1 cellular context compared by ENCODE assay signal in the genomic region with DNA sequence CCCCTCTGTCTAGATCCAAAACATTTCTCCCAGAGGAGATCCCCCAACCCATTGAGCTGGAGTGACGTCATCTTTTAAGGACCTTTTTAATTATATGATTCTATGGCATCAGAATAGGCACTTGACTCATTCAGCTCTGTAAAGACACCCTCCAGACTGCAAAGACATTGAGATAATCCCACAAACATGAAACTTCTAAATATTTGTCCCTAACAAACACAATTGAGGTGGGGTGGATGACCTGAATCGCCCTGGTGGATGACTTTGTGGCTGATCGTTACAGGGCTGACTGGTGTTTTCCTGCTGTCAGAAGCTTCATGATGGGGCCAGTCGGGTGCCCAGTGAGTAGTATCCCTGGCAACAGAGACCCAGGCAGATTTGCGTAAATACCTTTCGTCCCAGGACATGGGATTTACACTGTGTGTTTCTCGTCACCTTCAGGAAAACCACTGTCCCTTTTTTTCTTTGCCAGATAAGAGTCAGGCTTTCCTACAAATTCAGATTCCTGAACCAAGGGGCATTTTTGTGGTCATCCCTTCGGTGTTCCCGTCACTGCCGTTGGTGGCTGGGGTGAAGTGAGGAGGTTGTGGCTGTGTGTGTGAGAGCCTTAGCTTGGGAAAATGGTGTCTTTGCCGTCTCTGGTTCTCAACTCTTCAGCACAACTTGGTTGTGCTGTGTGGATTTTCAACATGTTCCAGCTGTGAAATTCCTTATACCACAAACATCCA.
TF ChIP-seq lines count a peak whose summit lies in the region.

No MANE protein-coding gene starts in this region.

TF ChIP-seq in HepG2, 621 proteins besides CTCF, POLR2A, EP300 and RAD21 (continued from another document and continues in another):
- TF ChIP-seq SALL1 (CRISPR knock-in tag; IDR thresholded peaks at IDR 0.05) = peak; percentile 77
- TF ChIP-seq SMYD3 (CRISPR knock-in tag; IDR thresholded peaks at IDR 0.05) = no peak
- 0 out of 2 replicates have a peak, but pooled peaks have one; percentile 52 for TF ChIP-seq ZNF644 (CRISPR knock-in tag; IDR thresholded peaks at IDR 0.05; ENCODE audit: low read depth)
- TF ChIP-seq RNF2 (conservative IDR thresholded peaks at IDR 0.05; ENCODE audit: low read depth) = peak; percentile 16; the same call in 1 of the 2 replicates
- TF ChIP-seq ZNF263 (CRISPR knock-in tag; IDR thresholded peaks at IDR 0.05) = peak; percentile 65; the same call in 1 of the 2 replicates
- TF ChIP-seq TEAD3 (CRISPR knock-in tag; optimal IDR thresholded peaks at IDR 0.05; ENCODE audit: borderline replicate concordance) = peak; percentile 42
- 0 out of 2 replicates have a peak, but pooled peaks have one; percentile 17 for TF ChIP-seq IRF2 (CRISPR knock-in tag; IDR thresholded peaks at IDR 0.05)
- TF ChIP-seq SSRP1 (CRISPR knock-in tag; IDR thresholded peaks at IDR 0.05) = 0 out of 2 replicates have a peak, but pooled peaks have one; percentile 69
- TF ChIP-seq TARDBP (CRISPR knock-in tag; IDR thresholded peaks at IDR 0.05) = 0 out of 2 replicates have a peak, but pooled peaks have one; percentile 12
- TF ChIP-seq, protein P1, sequence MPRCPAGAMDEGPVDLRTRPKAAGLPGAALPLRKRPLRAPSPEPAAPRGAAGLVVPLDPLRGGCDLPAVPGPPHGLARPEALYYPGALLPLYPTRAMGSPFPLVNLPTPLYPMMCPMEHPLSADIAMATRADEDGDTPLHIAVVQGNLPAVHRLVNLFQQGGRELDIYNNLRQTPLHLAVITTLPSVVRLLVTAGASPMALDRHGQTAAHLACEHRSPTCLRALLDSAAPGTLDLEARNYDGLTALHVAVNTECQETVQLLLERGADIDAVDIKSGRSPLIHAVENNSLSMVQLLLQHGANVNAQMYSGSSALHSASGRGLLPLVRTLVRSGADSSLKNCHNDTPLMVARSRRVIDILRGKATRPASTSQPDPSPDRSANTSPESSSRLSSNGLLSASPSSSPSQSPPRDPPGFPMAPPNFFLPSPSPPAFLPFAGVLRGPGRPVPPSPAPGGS (CRISPR knock-in tag; IDR thresholded peaks at IDR 0.05) = no peak
- TF ChIP-seq ZNF253 (CRISPR knock-in tag; IDR thresholded peaks at IDR 0.05; ENCODE audit: borderline replicate concordance) = no peak
- TF ChIP-seq, protein P2, sequence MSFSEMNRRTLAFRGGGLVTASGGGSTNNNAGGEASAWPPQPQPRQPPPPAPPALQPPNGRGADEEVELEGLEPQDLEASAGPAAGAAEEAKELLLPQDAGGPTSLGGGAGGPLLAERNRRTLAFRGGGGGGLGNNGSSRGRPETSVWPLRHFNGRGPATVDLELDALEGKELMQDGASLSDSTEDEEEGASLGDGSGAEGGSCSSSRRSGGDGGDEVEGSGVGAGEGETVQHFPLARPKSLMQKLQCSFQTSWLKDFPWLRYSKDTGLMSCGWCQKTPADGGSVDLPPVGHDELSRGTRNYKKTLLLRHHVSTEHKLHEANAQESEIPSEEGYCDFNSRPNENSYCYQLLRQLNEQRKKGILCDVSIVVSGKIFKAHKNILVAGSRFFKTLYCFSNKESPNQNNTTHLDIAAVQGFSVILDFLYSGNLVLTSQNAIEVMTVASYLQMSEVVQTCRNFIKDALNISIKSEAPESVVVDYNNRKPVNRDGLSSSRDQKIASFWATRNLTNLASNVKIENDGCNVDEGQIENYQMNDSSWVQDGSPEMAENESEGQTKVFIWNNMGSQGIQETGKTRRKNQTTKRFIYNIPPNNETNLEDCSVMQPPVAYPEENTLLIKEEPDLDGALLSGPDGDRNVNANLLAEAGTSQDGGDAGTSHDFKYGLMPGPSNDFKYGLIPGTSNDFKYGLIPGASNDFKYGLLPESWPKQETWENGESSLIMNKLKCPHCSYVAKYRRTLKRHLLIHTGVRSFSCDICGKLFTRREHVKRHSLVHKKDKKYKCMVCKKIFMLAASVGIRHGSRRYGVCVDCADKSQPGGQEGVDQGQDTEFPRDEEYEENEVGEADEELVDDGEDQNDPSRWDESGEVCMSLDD (CRISPR knock-in tag; IDR thresholded peaks at IDR 0.05; ENCODE audit: borderline replicate concordance) = no peak
- TF ChIP-seq, protein P3, sequence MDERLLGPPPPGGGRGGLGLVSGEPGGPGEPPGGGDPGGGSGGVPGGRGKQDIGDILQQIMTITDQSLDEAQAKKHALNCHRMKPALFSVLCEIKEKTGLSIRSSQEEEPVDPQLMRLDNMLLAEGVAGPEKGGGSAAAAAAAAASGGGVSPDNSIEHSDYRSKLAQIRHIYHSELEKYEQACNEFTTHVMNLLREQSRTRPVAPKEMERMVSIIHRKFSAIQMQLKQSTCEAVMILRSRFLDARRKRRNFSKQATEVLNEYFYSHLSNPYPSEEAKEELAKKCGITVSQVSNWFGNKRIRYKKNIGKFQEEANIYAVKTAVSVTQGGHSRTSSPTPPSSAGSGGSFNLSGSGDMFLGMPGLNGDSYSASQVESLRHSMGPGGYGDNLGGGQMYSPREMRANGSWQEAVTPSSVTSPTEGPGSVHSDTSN (CRISPR knock-in tag; IDR thresholded peaks at IDR 0.05) = 0 out of 2 replicates have a peak, but pooled peaks have one; percentile 13
- TF ChIP-seq ZNF430 (CRISPR knock-in tag; IDR thresholded peaks at IDR 0.05) = no peak
- TF ChIP-seq, protein P4, sequence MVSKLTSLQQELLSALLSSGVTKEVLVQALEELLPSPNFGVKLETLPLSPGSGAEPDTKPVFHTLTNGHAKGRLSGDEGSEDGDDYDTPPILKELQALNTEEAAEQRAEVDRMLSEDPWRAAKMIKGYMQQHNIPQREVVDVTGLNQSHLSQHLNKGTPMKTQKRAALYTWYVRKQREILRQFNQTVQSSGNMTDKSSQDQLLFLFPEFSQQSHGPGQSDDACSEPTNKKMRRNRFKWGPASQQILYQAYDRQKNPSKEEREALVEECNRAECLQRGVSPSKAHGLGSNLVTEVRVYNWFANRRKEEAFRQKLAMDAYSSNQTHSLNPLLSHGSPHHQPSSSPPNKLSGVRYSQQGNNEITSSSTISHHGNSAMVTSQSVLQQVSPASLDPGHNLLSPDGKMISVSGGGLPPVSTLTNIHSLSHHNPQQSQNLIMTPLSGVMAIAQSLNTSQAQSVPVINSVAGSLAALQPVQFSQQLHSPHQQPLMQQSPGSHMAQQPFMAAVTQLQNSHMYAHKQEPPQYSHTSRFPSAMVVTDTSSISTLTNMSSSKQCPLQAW (CRISPR knock-in tag; IDR thresholded peaks at IDR 0.05) = 0 out of 2 replicates have a peak, but pooled peaks have one; percentile 35
- TF ChIP-seq, protein P5, sequence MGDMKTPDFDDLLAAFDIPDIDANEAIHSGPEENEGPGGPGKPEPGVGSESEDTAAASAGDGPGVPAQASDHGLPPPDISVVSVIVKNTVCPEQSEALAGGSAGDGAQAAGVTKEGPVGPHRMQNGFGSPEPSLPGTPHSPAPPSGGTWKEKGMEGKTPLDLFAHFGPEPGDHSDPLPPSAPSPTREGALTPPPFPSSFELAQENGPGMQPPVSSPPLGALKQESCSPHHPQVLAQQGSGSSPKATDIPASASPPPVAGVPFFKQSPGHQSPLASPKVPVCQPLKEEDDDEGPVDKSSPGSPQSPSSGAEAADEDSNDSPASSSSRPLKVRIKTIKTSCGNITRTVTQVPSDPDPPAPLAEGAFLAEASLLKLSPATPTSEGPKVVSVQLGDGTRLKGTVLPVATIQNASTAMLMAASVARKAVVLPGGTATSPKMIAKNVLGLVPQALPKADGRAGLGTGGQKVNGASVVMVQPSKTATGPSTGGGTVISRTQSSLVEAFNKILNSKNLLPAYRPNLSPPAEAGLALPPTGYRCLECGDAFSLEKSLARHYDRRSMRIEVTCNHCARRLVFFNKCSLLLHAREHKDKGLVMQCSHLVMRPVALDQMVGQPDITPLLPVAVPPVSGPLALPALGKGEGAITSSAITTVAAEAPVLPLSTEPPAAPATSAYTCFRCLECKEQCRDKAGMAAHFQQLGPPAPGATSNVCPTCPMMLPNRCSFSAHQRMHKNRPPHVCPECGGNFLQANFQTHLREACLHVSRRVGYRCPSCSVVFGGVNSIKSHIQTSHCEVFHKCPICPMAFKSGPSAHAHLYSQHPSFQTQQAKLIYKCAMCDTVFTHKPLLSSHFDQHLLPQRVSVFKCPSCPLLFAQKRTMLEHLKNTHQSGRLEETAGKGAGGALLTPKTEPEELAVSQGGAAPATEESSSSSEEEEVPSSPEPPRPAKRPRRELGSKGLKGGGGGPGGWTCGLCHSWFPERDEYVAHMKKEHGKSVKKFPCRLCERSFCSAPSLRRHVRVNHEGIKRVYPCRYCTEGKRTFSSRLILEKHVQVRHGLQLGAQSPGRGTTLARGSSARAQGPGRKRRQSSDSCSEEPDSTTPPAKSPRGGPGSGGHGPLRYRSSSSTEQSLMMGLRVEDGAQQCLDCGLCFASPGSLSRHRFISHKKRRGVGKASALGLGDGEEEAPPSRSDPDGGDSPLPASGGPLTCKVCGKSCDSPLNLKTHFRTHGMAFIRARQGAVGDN (CRISPR knock-in tag; IDR thresholded peaks at IDR 0.05) = no peak
- peak; percentile 82; the same call in 1 of the 2 replicates for TF ChIP-seq RFX1 (IDR thresholded peaks at IDR 0.05)
- TF ChIP-seq MAFG (CRISPR knock-in tag; IDR thresholded peaks at IDR 0.05) = no peak
- TF ChIP-seq, protein P6, sequence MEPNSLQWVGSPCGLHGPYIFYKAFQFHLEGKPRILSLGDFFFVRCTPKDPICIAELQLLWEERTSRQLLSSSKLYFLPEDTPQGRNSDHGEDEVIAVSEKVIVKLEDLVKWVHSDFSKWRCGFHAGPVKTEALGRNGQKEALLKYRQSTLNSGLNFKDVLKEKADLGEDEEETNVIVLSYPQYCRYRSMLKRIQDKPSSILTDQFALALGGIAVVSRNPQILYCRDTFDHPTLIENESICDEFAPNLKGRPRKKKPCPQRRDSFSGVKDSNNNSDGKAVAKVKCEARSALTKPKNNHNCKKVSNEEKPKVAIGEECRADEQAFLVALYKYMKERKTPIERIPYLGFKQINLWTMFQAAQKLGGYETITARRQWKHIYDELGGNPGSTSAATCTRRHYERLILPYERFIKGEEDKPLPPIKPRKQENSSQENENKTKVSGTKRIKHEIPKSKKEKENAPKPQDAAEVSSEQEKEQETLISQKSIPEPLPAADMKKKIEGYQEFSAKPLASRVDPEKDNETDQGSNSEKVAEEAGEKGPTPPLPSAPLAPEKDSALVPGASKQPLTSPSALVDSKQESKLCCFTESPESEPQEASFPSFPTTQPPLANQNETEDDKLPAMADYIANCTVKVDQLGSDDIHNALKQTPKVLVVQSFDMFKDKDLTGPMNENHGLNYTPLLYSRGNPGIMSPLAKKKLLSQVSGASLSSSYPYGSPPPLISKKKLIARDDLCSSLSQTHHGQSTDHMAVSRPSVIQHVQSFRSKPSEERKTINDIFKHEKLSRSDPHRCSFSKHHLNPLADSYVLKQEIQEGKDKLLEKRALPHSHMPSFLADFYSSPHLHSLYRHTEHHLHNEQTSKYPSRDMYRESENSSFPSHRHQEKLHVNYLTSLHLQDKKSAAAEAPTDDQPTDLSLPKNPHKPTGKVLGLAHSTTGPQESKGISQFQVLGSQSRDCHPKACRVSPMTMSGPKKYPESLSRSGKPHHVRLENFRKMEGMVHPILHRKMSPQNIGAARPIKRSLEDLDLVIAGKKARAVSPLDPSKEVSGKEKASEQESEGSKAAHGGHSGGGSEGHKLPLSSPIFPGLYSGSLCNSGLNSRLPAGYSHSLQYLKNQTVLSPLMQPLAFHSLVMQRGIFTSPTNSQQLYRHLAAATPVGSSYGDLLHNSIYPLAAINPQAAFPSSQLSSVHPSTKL (CRISPR knock-in tag; IDR thresholded peaks at IDR 0.05) = peak; percentile 68; the same call in 1 of the 2 replicates
- peak; percentile 96 for TF ChIP-seq RXRB (CRISPR knock-in tag; IDR thresholded peaks at IDR 0.05; ENCODE audit: borderline replicate concordance)
- TF ChIP-seq, protein P7, sequence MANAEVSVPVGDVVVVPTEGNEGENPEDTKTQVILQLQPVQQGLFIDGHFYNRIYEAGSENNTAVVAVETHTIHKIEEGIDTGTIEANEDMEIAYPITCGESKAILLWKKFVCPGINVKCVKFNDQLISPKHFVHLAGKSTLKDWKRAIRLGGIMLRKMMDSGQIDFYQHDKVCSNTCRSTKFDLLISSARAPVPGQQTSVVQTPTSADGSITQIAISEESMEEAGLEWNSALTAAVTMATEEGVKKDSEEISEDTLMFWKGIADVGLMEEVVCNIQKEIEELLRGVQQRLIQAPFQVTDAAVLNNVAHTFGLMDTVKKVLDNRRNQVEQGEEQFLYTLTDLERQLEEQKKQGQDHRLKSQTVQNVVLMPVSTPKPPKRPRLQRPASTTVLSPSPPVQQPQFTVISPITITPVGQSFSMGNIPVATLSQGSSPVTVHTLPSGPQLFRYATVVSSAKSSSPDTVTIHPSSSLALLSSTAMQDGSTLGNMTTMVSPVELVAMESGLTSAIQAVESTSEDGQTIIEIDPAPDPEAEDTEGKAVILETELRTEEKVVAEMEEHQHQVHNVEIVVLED (CRISPR knock-in tag; IDR thresholded peaks at IDR 0.05; ENCODE audit: borderline replicate concordance) = 0 out of 2 replicates have a peak, but pooled peaks have one; percentile 16
- 0 out of 2 replicates have a peak, but pooled peaks have one; percentile 29 for TF ChIP-seq EHMT2 (IDR thresholded peaks at IDR 0.05; ENCODE audit: borderline replicate concordance, low read depth, low read length)
- TF ChIP-seq, protein P8, sequence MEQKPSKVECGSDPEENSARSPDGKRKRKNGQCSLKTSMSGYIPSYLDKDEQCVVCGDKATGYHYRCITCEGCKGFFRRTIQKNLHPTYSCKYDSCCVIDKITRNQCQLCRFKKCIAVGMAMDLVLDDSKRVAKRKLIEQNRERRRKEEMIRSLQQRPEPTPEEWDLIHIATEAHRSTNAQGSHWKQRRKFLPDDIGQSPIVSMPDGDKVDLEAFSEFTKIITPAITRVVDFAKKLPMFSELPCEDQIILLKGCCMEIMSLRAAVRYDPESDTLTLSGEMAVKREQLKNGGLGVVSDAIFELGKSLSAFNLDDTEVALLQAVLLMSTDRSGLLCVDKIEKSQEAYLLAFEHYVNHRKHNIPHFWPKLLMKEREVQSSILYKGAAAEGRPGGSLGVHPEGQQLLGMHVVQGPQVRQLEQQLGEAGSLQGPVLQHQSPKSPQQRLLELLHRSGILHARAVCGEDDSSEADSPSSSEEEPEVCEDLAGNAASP (CRISPR knock-in tag; IDR thresholded peaks at IDR 0.05; ENCODE audit: borderline replicate concordance) = peak; percentile 62; the same call in 1 of the 2 replicates
- TF ChIP-seq ZNF670 (CRISPR knock-in tag; IDR thresholded peaks at IDR 0.05; ENCODE audit: borderline replicate concordance) = 0 out of 2 replicates have a peak, but pooled peaks have one; percentile 8
- TF ChIP-seq, protein P9, sequence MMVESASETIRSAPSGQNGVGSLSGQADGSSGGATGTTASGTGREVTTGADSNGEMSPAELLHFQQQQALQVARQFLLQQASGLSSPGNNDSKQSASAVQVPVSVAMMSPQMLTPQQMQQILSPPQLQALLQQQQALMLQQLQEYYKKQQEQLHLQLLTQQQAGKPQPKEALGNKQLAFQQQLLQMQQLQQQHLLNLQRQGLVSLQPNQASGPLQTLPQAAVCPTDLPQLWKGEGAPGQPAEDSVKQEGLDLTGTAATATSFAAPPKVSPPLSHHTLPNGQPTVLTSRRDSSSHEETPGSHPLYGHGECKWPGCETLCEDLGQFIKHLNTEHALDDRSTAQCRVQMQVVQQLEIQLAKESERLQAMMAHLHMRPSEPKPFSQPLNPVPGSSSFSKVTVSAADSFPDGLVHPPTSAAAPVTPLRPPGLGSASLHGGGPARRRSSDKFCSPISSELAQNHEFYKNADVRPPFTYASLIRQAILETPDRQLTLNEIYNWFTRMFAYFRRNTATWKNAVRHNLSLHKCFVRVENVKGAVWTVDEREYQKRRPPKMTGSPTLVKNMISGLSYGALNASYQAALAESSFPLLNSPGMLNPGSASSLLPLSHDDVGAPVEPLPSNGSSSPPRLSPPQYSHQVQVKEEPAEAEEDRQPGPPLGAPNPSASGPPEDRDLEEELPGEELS (CRISPR knock-in tag; IDR thresholded peaks at IDR 0.05) = 0 out of 2 replicates have a peak, but pooled peaks have one; percentile 14
- 0 out of 2 replicates have a peak, but pooled peaks have one; percentile 35 for TF ChIP-seq ZNF619 (CRISPR knock-in tag; IDR thresholded peaks at IDR 0.05)
- no peak for TF ChIP-seq ZNF713 (CRISPR knock-in tag; IDR thresholded peaks at IDR 0.05)
- peak; percentile 93 for TF ChIP-seq HHEX (CRISPR knock-in tag; IDR thresholded peaks at IDR 0.05)
- TF ChIP-seq NCOA2 (CRISPR knock-in tag; IDR thresholded peaks at IDR 0.05) = peak; percentile 20; the same call in 1 of the 2 replicates
- TF ChIP-seq NFRKB (IDR thresholded peaks at IDR 0.05) = no peak
